In genomic region chr13:110685305-110685704, GRCh38 we compare ENCODE assay signal across 20 cellular contexts. TPM values are rescaled to one million over a fixed set of nuclear protein-coding genes. Genes with fewer than 3 reads are reported as not detected.
DNase-seq lines count a peak whose midpoint lies in the region; ATAC-seq, FAIRE-seq and TF ChIP-seq lines count a peak whose summit lies in the region.
"Had no signal": no experiment of that assay in that cellular context is flagged by ENCODE, and none has a peak within 500 bp of the region (broad histone marks: within the 10 kb centered on the region; RNA-seq: fewer than 3 reads in every experiment).

No MANE protein-coding gene starts in this region.

- WGBS in pancreas, 2 donors, result 91 to 92% methylated on average over 7 of the region's 7 CpGs

- POLR2A ChIA-PET in BJ (lab: Charles Lee) (no interaction called here), OCI-LY7 (lab: Charles Lee) (no interaction called here)

- peaks cover 2% of the 10 kb centered on the region for H3K9me3 Mint-ChIP-seq in glutamatergic neuron (ENCODE audit: unreplicated experiment)
- H3K9me3 Mint-ChIP-seq: activated naive CD4-positive, alpha-beta T cell treated with anti-CD3 and anti-CD28 coated beads for 36 hours had no signal

- no peaks in the 10 kb centered on the region for H3K79me2 ChIP-seq in OCI-LY7 (ENCODE audit: insufficient read depth, low read depth, low read length)

- no peak overlapping the region for H2AFZ ChIP-seq in OCI-LY7 (ENCODE audit: low read length)

- no peaks in the 10 kb centered on the region for H3K9me2 ChIP-seq in OCI-LY7 (ENCODE audit: insufficient read depth, low read length)

- H3K27me3 ChIP-seq in BJ (ENCODE audit: control insufficient read depth, insufficient read depth, low read length) (no peaks in the 10 kb centered on the region), pancreas (no peaks in the 10 kb centered on the region), dorsolateral prefrontal cortex (no peaks in the 10 kb centered on the region)
- H3K27me3 ChIP-seq: left lung had no signal

- H3K4me2 ChIP-seq in OCI-LY7 (ENCODE audit: low read length), result no peak overlapping the region

- intact Hi-C loops in OCI-LY7 (cut with micrococcal nuclease; ENCODE audit: unreplicated experiment), result no loop called here
- intact Hi-C loops in pancreas (cut with DNase I), result no loop called here
- intact Hi-C loops in dorsolateral prefrontal cortex (cut with DNase I), result no loop called here

- no peak for TF ChIP-seq CTCF in BJ (IDR thresholded peaks at IDR 0.05; ENCODE audit: insufficient read depth, low read depth, low read length)
- no peak for TF ChIP-seq CTCF in OCI-LY7 (conservative IDR thresholded peaks at IDR 0.05; ENCODE audit: low read length)
- no peak for TF ChIP-seq CTCF in glutamatergic neuron (IDR thresholded peaks at IDR 0.05; ENCODE audit: partially characterized antibody, unreplicated experiment)
- TF ChIP-seq CTCF in pancreas (IDR thresholded peaks at IDR 0.05), result no peak
- no peak for TF ChIP-seq CTCF in dorsolateral prefrontal cortex (IDR thresholded peaks at IDR 0.05 in 54 of 56, conservative IDR thresholded peaks at IDR 0.05 in 2 of 56; ENCODE audit: low read depth in 1 of 56, partially characterized antibody in 56 of 56)

- peak; percentile 84 for FAIRE-seq in pancreas (lab: Jason Lieb, UNC)
- FAIRE-seq: GM12891 had no signal

- DNase-seq in BJ (ENCODE audit: low read depth) (peak; percentile 23), OCI-LY7 (ENCODE audit: low spot score) (no peak), glutamatergic neuron (no peak), pancreas (no peak), NCI-H748 (lab: John Stamatoyannopoulos, UW; ENCODE audit: unreplicated experiment) (no peak), dorsolateral prefrontal cortex (no peak), DMS79 treated with DMSO at 0.1 percent for 48 hours (lab: John Stamatoyannopoulos, UW) (no peak)
- DNase-seq: activated CD4-positive, CD25-positive, alpha-beta regulatory T cell; activated naive CD4-positive, alpha-beta T cell treated with anti-CD3 and anti-CD28 coated beads for 36 hours; COR-L47; effector CD4-positive, alpha-beta T cell; GOT3; left lung; NCI-H1436; NCI-H226; Right ventricle myocardium superior; stimulated activated CD4-positive, alpha-beta T cell treated with anti-CD3 and anti-CD28 coated beads, Interleukin-1b, Interleukin-23, amount 100 ng/mL, for 48 hours; T-helper 17 cell had no signal

- no TSS peak for BruUV-seq in OCI-LY7 (replicated peaks; lab: Mats Ljungman, UMichigan)

- H3K4me3 ChIP-seq in BJ (ENCODE audit: low read depth, low read length) (no peak overlapping the region), OCI-LY7 (ENCODE audit: low read depth, low read length, poor library complexity, severe bottlenecking) (no peak overlapping the region), pancreas (no peak overlapping the region), dorsolateral prefrontal cortex (no peak overlapping the region)
- H3K4me3 ChIP-seq: left lung had no signal

- H3K27me3 Mint-ChIP-seq in glutamatergic neuron (ENCODE audit: unreplicated experiment), result no peaks in the 10 kb centered on the region
- H3K27me3 Mint-ChIP-seq: T-helper 17 cell had no signal

- CTCF ChIA-PET in BJ (lab: Yijun Ruan, JAX) (interaction anchor here (0.6 kb wide), 1 partner anchor 135 kb away, joined by 3 read pairs; no protein-coding TSS in a partner anchor), OCI-LY7 (lab: Charles Lee; ENCODE audit: unreplicated experiment) (no interaction called here)

- H4K20me1 ChIP-seq in OCI-LY7 (ENCODE audit: insufficient read depth, low read length), result no peaks in the 10 kb centered on the region

- H3K9me3 ChIP-seq in OCI-LY7 (ENCODE audit: low read length) (no peaks in the 10 kb centered on the region), pancreas (no peaks in the 10 kb centered on the region)
- H3K9me3 ChIP-seq: left lung had no signal

- peak overlapping the region; percentile 35 for H3K27ac ChIP-seq in OCI-LY7 (ENCODE audit: low read depth, low read length, poor library complexity, severe bottlenecking)
- no peak overlapping the region for H3K27ac ChIP-seq in pancreas
- H3K27ac ChIP-seq in dorsolateral prefrontal cortex, result no peak overlapping the region
- H3K27ac ChIP-seq: left lung had no signal

- H3K4me1 ChIP-seq in OCI-LY7 (ENCODE audit: insufficient read depth, low read length, poor library complexity, severe bottlenecking) (peaks cover 13% of the 10 kb centered on the region), pancreas (peaks cover 0 to 4% (median 0%) of the 10 kb centered on the region in 3 donors)
- H3K4me1 ChIP-seq: left lung had no signal

- peak overlapping the region; percentile 12 for H3K4me3 Mint-ChIP-seq in glutamatergic neuron (ENCODE audit: unreplicated experiment)
- H3K4me3 Mint-ChIP-seq: activated naive CD4-positive, alpha-beta T cell treated with anti-CD3 and anti-CD28 coated beads for 36 hours; T-helper 17 cell had no signal

- no peaks in the 10 kb centered on the region for H3K36me3 Mint-ChIP-seq in glutamatergic neuron (ENCODE audit: unreplicated experiment)

- no peak overlapping the region for H3K27ac Mint-ChIP-seq in glutamatergic neuron (ENCODE audit: unreplicated experiment)
- H3K27ac Mint-ChIP-seq: activated naive CD4-positive, alpha-beta T cell treated with anti-CD3 and anti-CD28 coated beads for 36 hours; T-helper 17 cell had no signal

- ATAC-seq in pancreas, result no peak
- no peak for ATAC-seq in HG02610 (IDR thresholded peaks at IDR 0.05; ENCODE audit: unreplicated experiment)
- ATAC-seq: left lung, T-helper 17 cell had no signal

- peaks cover 6% of the 10 kb centered on the region for H3K4me1 Mint-ChIP-seq in glutamatergic neuron (ENCODE audit: low read depth, unreplicated experiment)

- H3K36me3 ChIP-seq in BJ (ENCODE audit: control insufficient read depth, insufficient read depth, low read length) (peaks cover 19% of the 10 kb centered on the region), OCI-LY7 (ENCODE audit: insufficient read depth, low read length) (peaks cover 53% of the 10 kb centered on the region; the same call in 1 of the 2 replicates), pancreas (peaks cover 0 to 24% (median 0%) of the 10 kb centered on the region in 3 donors)

RNA-seq across cellular contexts. Expression of gene CARS2, which starts 20.6 kb away (rescaled TPM):
- 61.3 and 76.8 TPM in 2 replicates for polyA plus RNA-seq in BJ (2011; rRNA removed)
- 22.8 and 26.4 TPM in 2 replicates for polyA minus RNA-seq in BJ (2011; rRNA and poly(A)+ RNA removed)
- 45.0 and 50.9 TPM in 2 replicates for total RNA-seq in OCI-LY7 (2014; rRNA removed; shearing (Covaris generic))
- total RNA-seq in OCI-LY7 (2022), result 47.3 and 48.3 TPM in 2 replicates
- total RNA-seq in glutamatergic neuron (ENCODE audit: unreplicated experiment), result 102 TPM
- 10 to 100 TPM; 18.2 to 38.8 (median 22.6) TPM for total RNA-seq in pancreas
- 10 to 100 TPM; 92.3 to 98.7 TPM for polyA plus RNA-seq in pancreas
- total RNA-seq in dorsolateral prefrontal cortex, result 10 to 100 TPM; 36.3 to 70.5 (median 53.2) TPM

RNA-seq across cellular contexts. Expression of gene ING1, which starts 28.2 kb away (rescaled TPM):
- polyA plus RNA-seq in BJ (2011; rRNA removed), result 10.9 and 14.3 TPM in 2 replicates
- 5.6 and 6.3 TPM in 2 replicates for polyA minus RNA-seq in BJ (2011; rRNA and poly(A)+ RNA removed)
- 9.6 and 11.8 TPM in 2 replicates for total RNA-seq in OCI-LY7 (2014; rRNA removed; shearing (Covaris generic))
- 11.8 and 14.7 TPM in 2 replicates for total RNA-seq in OCI-LY7 (2022)
- total RNA-seq in glutamatergic neuron (ENCODE audit: unreplicated experiment), result 19.1 TPM
- total RNA-seq in pancreas, result 1 to 10 TPM; 4.0 to 7.7 (median 6.0) TPM
- 1 to 10 TPM; 4.6 to 5.3 TPM for polyA plus RNA-seq in pancreas
- 10 to 100 TPM; 10.1 to 22.6 (median 16.2) TPM for total RNA-seq in dorsolateral prefrontal cortex
